ENCODE assay signal across 17 cellular contexts in the genomic region with DNA sequence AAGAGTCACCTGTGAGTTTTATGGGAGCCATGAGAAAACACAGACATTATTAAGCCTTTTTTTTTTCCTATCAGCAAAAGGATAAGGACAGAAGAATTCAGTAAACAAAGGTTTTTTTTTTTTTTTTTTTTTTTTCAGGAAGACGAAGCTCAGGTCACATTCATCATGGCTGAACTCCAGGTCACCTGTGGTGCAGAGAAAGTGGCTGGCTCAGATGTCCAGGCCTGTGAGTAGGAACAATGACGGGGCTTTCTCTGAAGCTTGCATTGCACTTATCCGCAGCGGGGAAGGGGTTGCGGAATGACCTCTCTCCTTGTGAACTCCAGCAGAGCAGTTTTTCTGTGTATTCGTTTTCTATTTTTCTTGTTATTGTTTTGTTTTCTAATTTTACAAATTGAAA.
"Had no signal": no experiment of that assay in that cellular context is flagged by ENCODE, and none has a peak within 500 bp of the region (broad histone marks: within the 10 kb centered on the region; RNA-seq: fewer than 3 reads in every experiment).

No MANE protein-coding gene starts in this region.

- H3K9me3 ChIP-seq: esophagus squamous epithelium, ovary had no signal

- H3K27me3 Mint-ChIP-seq: dendritic cell treated with granulocyte-macrophage colony-stimulating factor and Interleukin-4, amounts not matched to agents 40 ng/mL and 50 ng/mL, for 4 days had no signal

- H3K27ac ChIP-seq: esophagus squamous epithelium, ovary had no signal

- FAIRE-seq: islet of Langerhans, small intestine had no signal

- H3K4me1 Mint-ChIP-seq: mesothelial cell of epicardium, natural killer cell had no signal

- H3K4me3 Mint-ChIP-seq: dendritic cell treated with granulocyte-macrophage colony-stimulating factor and Interleukin-4, amounts not matched to agents 40 ng/mL and 50 ng/mL, for 4 days; mesothelial cell of epicardium; natural killer cell; neural crest cell had no signal

- H3K4me3 ChIP-seq: esophagus squamous epithelium, ovary had no signal

- H3K27ac Mint-ChIP-seq: dendritic cell treated with granulocyte-macrophage colony-stimulating factor and Interleukin-4, amounts not matched to agents 40 ng/mL and 50 ng/mL, for 4 days; mesothelial cell of epicardium; natural killer cell had no signal

- H3K36me3 ChIP-seq: esophagus squamous epithelium, ovary had no signal

- H3K9me3 Mint-ChIP-seq: mesothelial cell of epicardium, neural crest cell had no signal

- DNase-seq: esophagus squamous epithelium; foreskin fibroblast; kidney glomerular epithelial cell; mammary epithelial cell; natural killer cell; nucleus accumbens; ovary; right cardiac atrium; small intestine; stimulated activated CD4-positive, alpha-beta T cell treated with anti-CD3 and anti-CD28 coated beads, Interleukin-2, amount 100 ng/mL, for 48 hours; stimulated activated naive CD4-positive, alpha-beta T cell treated with Interleukin-2 at 50 U/mL for 16 hours; trophoblast cell had no signal

- ATAC-seq: left lobe of liver, natural killer cell, right cardiac atrium had no signal

- H3K27me3 ChIP-seq: esophagus squamous epithelium, ovary had no signal

- H3K4me1 ChIP-seq: esophagus squamous epithelium had no signal

- H3K36me3 Mint-ChIP-seq: mesothelial cell of epicardium, natural killer cell had no signal
